In genomic region chr2:133591164-133591563, GRCh38 we compare ENCODE assay signal across 9 cellular contexts. TPM values are rescaled to one million over a fixed set of nuclear protein-coding genes. Genes with fewer than 3 reads are reported as not detected.
DNase-seq lines count a peak whose midpoint lies in the region; ATAC-seq and TF ChIP-seq lines count a peak whose summit lies in the region.
"Had no signal": no experiment of that assay in that cellular context is flagged by ENCODE, and none has a peak within 500 bp of the region (broad histone marks: within the 10 kb centered on the region; RNA-seq: fewer than 3 reads in every experiment).

No MANE protein-coding gene starts in this region.

- no peaks in the 10 kb centered on the region for H3K27me3 ChIP-seq in upper lobe of right lung
- H3K27me3 ChIP-seq: cardiac muscle cell had no signal

- ATAC-seq in upper lobe of right lung: peak; percentile 50

- H3K27ac ChIP-seq in upper lobe of right lung: no peak overlapping the region
- H3K27ac ChIP-seq: cardiac muscle cell had no signal

- CTCF ChIA-PET in activated CD4-positive, alpha-beta memory T cell treated with anti-CD3 and anti-CD28 coated beads for 36 hours (lab: Charles Lee): no interaction called here

- peaks cover 25% of the 10 kb centered on the region for H3K27me3 Mint-ChIP-seq in progenitor cell of endocrine pancreas
- peaks cover 3% of the 10 kb centered on the region for H3K27me3 Mint-ChIP-seq in activated CD4-positive, alpha-beta memory T cell treated with anti-CD3 and anti-CD28 coated beads for 36 hours

- H3K4me3 Mint-ChIP-seq in progenitor cell of endocrine pancreas (ENCODE audit: low read depth): no peak overlapping the region
- H3K4me3 Mint-ChIP-seq in activated CD4-positive, alpha-beta memory T cell treated with anti-CD3 and anti-CD28 coated beads for 36 hours: no peak overlapping the region

- H3K4me3 ChIP-seq in upper lobe of right lung: no peak overlapping the region
- H3K4me3 ChIP-seq: cardiac muscle cell had no signal

- no peaks in the 10 kb centered on the region for H3K36me3 Mint-ChIP-seq in progenitor cell of endocrine pancreas (ENCODE audit: insufficient read depth)
- H3K36me3 Mint-ChIP-seq in activated CD4-positive, alpha-beta memory T cell treated with anti-CD3 and anti-CD28 coated beads for 36 hours: no peaks in the 10 kb centered on the region

- H3K9me3 Mint-ChIP-seq in progenitor cell of endocrine pancreas (ENCODE audit: low read depth): no peaks in the 10 kb centered on the region
- H3K9me3 Mint-ChIP-seq in activated CD4-positive, alpha-beta memory T cell treated with anti-CD3 and anti-CD28 coated beads for 36 hours: no peaks in the 10 kb centered on the region

- POLR2A ChIA-PET in activated CD4-positive, alpha-beta memory T cell treated with anti-CD3 and anti-CD28 coated beads for 36 hours (lab: Charles Lee): no interaction called here

- H3K36me3 ChIP-seq in upper lobe of right lung: no peaks in the 10 kb centered on the region
- H3K36me3 ChIP-seq: cardiac muscle cell had no signal

- H3K9me3 ChIP-seq in upper lobe of right lung: no peaks in the 10 kb centered on the region

- no peak for TF ChIP-seq CTCF in upper lobe of right lung (IDR thresholded peaks at IDR 0.05)
- no peak for TF ChIP-seq CTCF in progenitor cell of endocrine pancreas (IDR thresholded peaks at IDR 0.05; ENCODE audit: unreplicated experiment)

- intact Hi-C loops in upper lobe of right lung (cut with DNase I): no loop called here
- intact Hi-C loops in activated CD4-positive, alpha-beta memory T cell treated with anti-CD3 and anti-CD28 coated beads for 36 hours (cut with micrococcal nuclease): no loop called here

- H3K4me1 Mint-ChIP-seq in progenitor cell of endocrine pancreas (ENCODE audit: low read depth): peaks cover 2% of the 10 kb centered on the region
- no peaks in the 10 kb centered on the region for H3K4me1 Mint-ChIP-seq in activated CD4-positive, alpha-beta memory T cell treated with anti-CD3 and anti-CD28 coated beads for 36 hours (ENCODE audit: low read depth)

- H3K27ac Mint-ChIP-seq in progenitor cell of endocrine pancreas: no peak overlapping the region
- H3K27ac Mint-ChIP-seq in activated CD4-positive, alpha-beta memory T cell treated with anti-CD3 and anti-CD28 coated beads for 36 hours: no peak overlapping the region

- H3K4me1 ChIP-seq in upper lobe of right lung: no peaks in the 10 kb centered on the region

- peak; percentile 21 to 65 for DNase-seq in NCI-H524 (lab: John Stamatoyannopoulos, UW)
- DNase-seq in NCI-H524 treated with DMSO at 0.1 percent for 48 hours (lab: John Stamatoyannopoulos, UW): no peak
- DNase-seq in astrocyte of the hippocampus (ENCODE audit: low read depth, low spot score): peak; percentile 37
- peak; percentile 71 for DNase-seq in left kidney (ENCODE audit: low read depth, low spot score)
- no peak for DNase-seq in upper lobe of right lung
- DNase-seq in Kasumi-1 (lab: John Stamatoyannopoulos, UW): no peak
- no peak for DNase-seq in progenitor cell of endocrine pancreas (ENCODE audit: low spot score, unreplicated experiment)
- no peak for DNase-seq in activated CD4-positive, alpha-beta memory T cell treated with anti-CD3 and anti-CD28 coated beads for 36 hours

RNA-seq across cellular contexts. Expression of gene NCKAP5, which starts 22.9 kb away (rescaled TPM):
- total RNA-seq in upper lobe of right lung (40.8 TPM), progenitor cell of endocrine pancreas (1.2 and 1.7 TPM in 2 replicates)
- total RNA-seq in activated CD4-positive, alpha-beta memory T cell treated with anti-CD3 and anti-CD28 coated beads for 36 hours: not detected

Comparison
In these comparisons a context has a peak if more than half of its experiments do, and no peak if none do; other contexts are left out.
1. DNase-seq: peak in NCI-H524 (2 of 2), astrocyte of the hippocampus (single experiment) and left kidney (single experiment); none in NCI-H524 treated with DMSO at 0.1 percent for 48 hours (single experiment), upper lobe of right lung (single experiment), Kasumi-1 (0 of 2), progenitor cell of endocrine pancreas (single experiment) and activated CD4-positive, alpha-beta memory T cell treated with anti-CD3 and anti-CD28 coated beads for 36 hours (single experiment).
2. RNA of gene NCKAP5, which starts 22.9 kb away (total RNA-seq): 40.8 TPM in upper lobe of right lung (single experiment); 1.2 to 1.7 TPM in progenitor cell of endocrine pancreas and not detected in activated CD4-positive, alpha-beta memory T cell treated with anti-CD3 and anti-CD28 coated beads for 36 hours; every median in the first group is over 10 times any median in the second.